ENCODE assay signal across 1 cellular context in the genomic region with DNA sequence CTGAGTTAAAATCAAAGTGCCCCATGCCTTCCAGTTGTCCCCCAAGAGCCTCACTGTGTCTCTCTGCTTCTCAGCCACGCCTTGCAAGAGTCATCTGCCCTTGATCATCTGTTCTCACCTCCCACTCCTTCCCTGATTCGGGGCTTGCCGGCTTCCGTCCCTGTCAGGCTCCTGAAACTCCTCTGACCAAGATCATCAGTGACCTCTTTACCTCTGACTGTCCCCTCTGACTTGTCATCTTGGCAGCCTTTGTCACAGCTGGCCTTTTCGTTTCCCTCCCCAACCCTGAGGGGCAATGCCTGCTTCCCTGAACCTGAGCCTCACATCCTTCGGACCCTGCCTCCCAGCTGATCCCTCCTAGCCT.
A peak's percentile ranks its signal among the peaks of the same experiment; 100 is the strongest.
TF ChIP-seq lines count a peak whose summit lies in the region.

No MANE protein-coding gene starts in this region.

TF ChIP-seq in GM12878, 131 proteins besides CTCF, POLR2A, EP300 and RAD21 (continued from another document):
- TF ChIP-seq CHD2 (IDR thresholded peaks at IDR 0.05; ENCODE audit: borderline replicate concordance, low read depth, low read length) (peak; percentile 85), IKZF1 (conservative IDR thresholded peaks at IDR 0.05) (peak; percentile 96), SREBF1 (IDR thresholded peaks at IDR 0.05; ENCODE audit: low read length) (0 out of 2 replicates have a peak, but pooled peaks have one; percentile 31), EGR1 (IDR thresholded peaks at IDR 0.05; ENCODE audit: borderline replicate concordance in 1 of 2, low read depth in 2 of 2, low read length in 2 of 2) (peak in 1 of 2 experiments; percentile 70; a peak in 1 of 3 replicates), STAT1 (conservative IDR thresholded peaks at IDR 0.05) (no peak), RCOR1 (conservative IDR thresholded peaks at IDR 0.05; ENCODE audit: low read depth, low read length) (no peak)
- TF ChIP-seq, protein P1, sequence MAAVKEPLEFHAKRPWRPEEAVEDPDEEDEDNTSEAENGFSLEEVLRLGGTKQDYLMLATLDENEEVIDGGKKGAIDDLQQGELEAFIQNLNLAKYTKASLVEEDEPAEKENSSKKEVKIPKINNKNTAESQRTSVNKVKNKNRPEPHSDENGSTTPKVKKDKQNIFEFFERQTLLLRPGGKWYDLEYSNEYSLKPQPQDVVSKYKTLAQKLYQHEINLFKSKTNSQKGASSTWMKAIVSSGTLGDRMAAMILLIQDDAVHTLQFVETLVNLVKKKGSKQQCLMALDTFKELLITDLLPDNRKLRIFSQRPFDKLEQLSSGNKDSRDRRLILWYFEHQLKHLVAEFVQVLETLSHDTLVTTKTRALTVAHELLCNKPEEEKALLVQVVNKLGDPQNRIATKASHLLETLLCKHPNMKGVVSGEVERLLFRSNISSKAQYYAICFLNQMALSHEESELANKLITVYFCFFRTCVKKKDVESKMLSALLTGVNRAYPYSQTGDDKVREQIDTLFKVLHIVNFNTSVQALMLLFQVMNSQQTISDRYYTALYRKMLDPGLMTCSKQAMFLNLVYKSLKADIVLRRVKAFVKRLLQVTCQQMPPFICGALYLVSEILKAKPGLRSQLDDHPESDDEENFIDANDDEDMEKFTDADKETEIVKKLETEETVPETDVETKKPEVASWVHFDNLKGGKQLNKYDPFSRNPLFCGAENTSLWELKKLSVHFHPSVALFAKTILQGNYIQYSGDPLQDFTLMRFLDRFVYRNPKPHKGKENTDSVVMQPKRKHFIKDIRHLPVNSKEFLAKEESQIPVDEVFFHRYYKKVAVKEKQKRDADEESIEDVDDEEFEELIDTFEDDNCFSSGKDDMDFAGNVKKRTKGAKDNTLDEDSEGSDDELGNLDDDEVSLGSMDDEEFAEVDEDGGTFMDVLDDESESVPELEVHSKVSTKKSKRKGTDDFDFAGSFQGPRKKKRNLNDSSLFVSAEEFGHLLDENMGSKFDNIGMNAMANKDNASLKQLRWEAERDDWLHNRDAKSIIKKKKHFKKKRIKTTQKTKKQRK (IDR thresholded peaks at IDR 0.05; ENCODE audit: low read depth, low read length), result no peak
- TF ChIP-seq, protein P2, sequence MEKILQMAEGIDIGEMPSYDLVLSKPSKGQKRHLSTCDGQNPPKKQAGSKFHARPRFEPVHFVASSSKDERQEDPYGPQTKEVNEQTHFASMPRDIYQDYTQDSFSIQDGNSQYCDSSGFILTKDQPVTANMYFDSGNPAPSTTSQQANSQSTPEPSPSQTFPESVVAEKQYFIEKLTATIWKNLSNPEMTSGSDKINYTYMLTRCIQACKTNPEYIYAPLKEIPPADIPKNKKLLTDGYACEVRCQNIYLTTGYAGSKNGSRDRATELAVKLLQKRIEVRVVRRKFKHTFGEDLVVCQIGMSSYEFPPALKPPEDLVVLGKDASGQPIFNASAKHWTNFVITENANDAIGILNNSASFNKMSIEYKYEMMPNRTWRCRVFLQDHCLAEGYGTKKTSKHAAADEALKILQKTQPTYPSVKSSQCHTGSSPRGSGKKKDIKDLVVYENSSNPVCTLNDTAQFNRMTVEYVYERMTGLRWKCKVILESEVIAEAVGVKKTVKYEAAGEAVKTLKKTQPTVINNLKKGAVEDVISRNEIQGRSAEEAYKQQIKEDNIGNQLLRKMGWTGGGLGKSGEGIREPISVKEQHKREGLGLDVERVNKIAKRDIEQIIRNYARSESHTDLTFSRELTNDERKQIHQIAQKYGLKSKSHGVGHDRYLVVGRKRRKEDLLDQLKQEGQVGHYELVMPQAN (conservative IDR thresholded peaks at IDR 0.05), result 0 out of 2 replicates have a peak, but pooled peaks have one; percentile 26
TF ChIP-seq in GM12878: peak in this region for 50.
